9 cellular contexts compared by ENCODE assay signal in genomic region chr7:151851782-151852181, GRCh38. TPM values are rescaled to one million over a fixed set of nuclear protein-coding genes. Genes with fewer than 3 reads are reported as not detected.
A peak's percentile ranks its signal among the peaks of the same experiment; 100 is the strongest.
DNase-seq lines count a peak whose midpoint lies in the region; ATAC-seq and TF ChIP-seq lines count a peak whose summit lies in the region.
"Had no signal": no experiment of that assay in that cellular context is flagged by ENCODE, and none has a peak within 500 bp of the region (broad histone marks: within the 10 kb centered on the region; RNA-seq: fewer than 3 reads in every experiment).

No MANE protein-coding gene starts in this region.

- H2AFZ ChIP-seq in GM23248 (peak overlapping the region; percentile 72; the same call in 1 of the 2 replicates), OCI-LY7 (ENCODE audit: low read length) (no peak overlapping the region)

- H3K9me3 ChIP-seq in GM23248 (ENCODE audit: low read depth): no peaks in the 10 kb centered on the region
- no peaks in the 10 kb centered on the region for H3K9me3 ChIP-seq in body of pancreas
- no peaks in the 10 kb centered on the region for H3K9me3 ChIP-seq in muscle layer of duodenum (ENCODE audit: control insufficient read depth in 1 of 2, low read length in 2 of 2)
- H3K9me3 ChIP-seq in OCI-LY7 (ENCODE audit: low read length): no peaks in the 10 kb centered on the region

- intact Hi-C loops in CD14-positive monocyte (cut with micrococcal nuclease) (loop anchor here (1.0 to 5.0 kb wide), 4 partner anchors 12 to 71 kb away; no protein-coding TSS in a partner anchor), body of pancreas (cut with DNase I) (no loop called here), OCI-LY7 (cut with micrococcal nuclease; ENCODE audit: unreplicated experiment) (no loop called here)

- POLR2A ChIA-PET in OCI-LY7 (lab: Charles Lee): no interaction called here

- H3K79me2 ChIP-seq in GM23248 (ENCODE audit: insufficient read depth) (no peaks in the 10 kb centered on the region), OCI-LY7 (ENCODE audit: insufficient read depth, low read depth, low read length) (no peaks in the 10 kb centered on the region)

- peaks cover 37 to 40% of the 10 kb centered on the region in 2 donors for H3K36me3 Mint-ChIP-seq in CD14-positive monocyte

- peak overlapping the region; percentile 69 to 85 for H3K4me3 Mint-ChIP-seq in CD14-positive monocyte

- DNase-seq in CD14-positive monocyte (ENCODE audit: low spot score) (peak; percentile 87), GM23248 (no peak), body of pancreas (peak; percentile 37 to 69 (median 54)), T-helper 9 cell (no peak), OCI-LY7 (ENCODE audit: low spot score) (no peak), NCI-H2029 treated with DMSO at 0.1 percent for 48 hours (lab: John Stamatoyannopoulos, UW) (no peak), nucleus accumbens (lab: John Stamatoyannopoulos, UW) (no peak)

- H3K9ac ChIP-seq in GM23248: no peak overlapping the region

- peak overlapping the region; percentile 68 for H3K4me2 ChIP-seq in GM23248 (ENCODE audit: unreplicated experiment)
- no peak overlapping the region for H3K4me2 ChIP-seq in OCI-LY7 (ENCODE audit: low read length)

- peaks cover 1 to 3% (median 1%) of the 10 kb centered on the region in 3 donors for H3K27me3 Mint-ChIP-seq in CD14-positive monocyte (ENCODE audit: low read depth in 3 of 3)

- no peaks in the 10 kb centered on the region for H3K9me2 ChIP-seq in GM23248 (ENCODE audit: insufficient read depth)
- no peaks in the 10 kb centered on the region for H3K9me2 ChIP-seq in OCI-LY7 (ENCODE audit: insufficient read depth, low read length)

- H3K27me3 ChIP-seq in GM23248 (replicated peaks; ENCODE audit: insufficient read depth) (peaks cover 14% of the 10 kb centered on the region), body of pancreas (no peaks in the 10 kb centered on the region), muscle layer of duodenum (ENCODE audit: low read depth, low read length) (no peaks in the 10 kb centered on the region)

- no peak for TF ChIP-seq CTCF in CD14-positive monocyte (IDR thresholded peaks at IDR 0.05)
- TF ChIP-seq CTCF in body of pancreas (IDR thresholded peaks at IDR 0.05): no peak
- TF ChIP-seq CTCF in OCI-LY7 (conservative IDR thresholded peaks at IDR 0.05; ENCODE audit: low read length): no peak

- H3K36me3 ChIP-seq in GM23248 (ENCODE audit: low read depth) (no peaks in the 10 kb centered on the region), body of pancreas (replicated peaks in 1 of 2; ENCODE audit: insufficient read depth in 1 of 2, low read depth in 2 of 2) (no peaks in the 10 kb centered on the region), muscle layer of duodenum (ENCODE audit: control insufficient read depth in 1 of 2, insufficient read depth in 2 of 2, low read length in 2 of 2) (no peaks in the 10 kb centered on the region), OCI-LY7 (ENCODE audit: insufficient read depth, low read length) (no peaks in the 10 kb centered on the region)

- in situ Hi-C loops in GM23248 (cut with MboI): no loop called here

- peak overlapping the region; percentile 98 to 100 (median 100) for H3K27ac Mint-ChIP-seq in CD14-positive monocyte

- BruUV-seq in OCI-LY7 (replicated peaks; lab: Mats Ljungman, UMichigan): no TSS peak

- TF ChIP-seq POLR2A in body of pancreas (IDR thresholded peaks at IDR 0.05): no peak

- peak overlapping the region; percentile 63 for H3K4me3 ChIP-seq in GM23248
- H3K4me3 ChIP-seq in body of pancreas: no peak overlapping the region
- H3K4me3 ChIP-seq in muscle layer of duodenum (ENCODE audit: low read depth in 1 of 2, low read length in 2 of 2): peak overlapping the region; percentile 35 to 46
- no peak overlapping the region for H3K4me3 ChIP-seq in OCI-LY7 (ENCODE audit: low read depth, low read length, poor library complexity, severe bottlenecking)
- H3K4me3 ChIP-seq: SK-N-MC had no signal

- no peaks in the 10 kb centered on the region for H3F3A ChIP-seq in GM23248 (ENCODE audit: insufficient read depth)

- CTCF ChIA-PET in OCI-LY7 (lab: Charles Lee; ENCODE audit: unreplicated experiment): interaction anchor here (0.5 kb wide), 1 partner anchor 127 kb away, joined by 4 read pairs; no protein-coding TSS in a partner anchor

- no peaks in the 10 kb centered on the region for H3K9me3 Mint-ChIP-seq in CD14-positive monocyte

- peak; percentile 36 for ATAC-seq in body of pancreas

- WGBS in GM23248 (ENCODE audit: low coverage in 1 of 2, low lambda C conversion rate in 2 of 2, missing lambda C conversion rate in 2 of 2), 2 experiments: 27 to 32% methylated on average over 13 of the region's 13 CpGs
- 27 to 50% methylated on average over 12 to 13 of the region's 13 CpGs for WGBS in body of pancreas, 2 donors

- H3K27ac ChIP-seq in GM23248 (no peak overlapping the region), body of pancreas (peak overlapping the region in 3 of 4 donors; percentile 44 to 78 (median 46)), muscle layer of duodenum (ENCODE audit: low read length) (peak overlapping the region; percentile 16), OCI-LY7 (ENCODE audit: low read depth, low read length, poor library complexity, severe bottlenecking) (no peak overlapping the region)
- H3K27ac ChIP-seq: SK-N-MC had no signal

- H4K20me1 ChIP-seq in GM23248 (ENCODE audit: insufficient read depth) (no peaks in the 10 kb centered on the region), OCI-LY7 (ENCODE audit: insufficient read depth, low read length) (no peaks in the 10 kb centered on the region)

- H3K4me1 ChIP-seq in GM23248 (ENCODE audit: insufficient read depth): peaks cover 6% of the 10 kb centered on the region; the same call in 1 of the 2 replicates
- H3K4me1 ChIP-seq in body of pancreas: peaks cover 27% of the 10 kb centered on the region
- peaks cover 0 to 3% of the 10 kb centered on the region in 2 donors for H3K4me1 ChIP-seq in muscle layer of duodenum (ENCODE audit: control insufficient read depth in 1 of 2, insufficient read depth in 2 of 2, low read length in 2 of 2)
- no peaks in the 10 kb centered on the region for H3K4me1 ChIP-seq in OCI-LY7 (ENCODE audit: insufficient read depth, low read length, poor library complexity, severe bottlenecking)

- H3K4me1 Mint-ChIP-seq in CD14-positive monocyte: peaks cover 74% of the 10 kb centered on the region

RNA-seq across cellular contexts. Expression of gene PRKAG2, which starts 25.1 kb away (rescaled TPM):
- polyA plus RNA-seq in CD14-positive monocyte (10 to 100 TPM; 29.2 to 30.9 TPM), GM23248 (2016; fragmentation: Nextera tagmentation; extraction: Ambion mirVana) (17.0 and 18.2 TPM in 2 replicates)
- total RNA-seq in GM23248 (2014; rRNA removed; shearing (Covaris generic)): 11.5 and 19.5 TPM in 2 replicates
- total RNA-seq in body of pancreas (10 to 100 TPM in 1 of 2 donors, 1 to 10 TPM in 1; 9.9 to 24.4 TPM), OCI-LY7 (2022) (5.1 and 5.8 TPM in 2 replicates)
- 1.1 and 1.2 TPM in 2 replicates for total RNA-seq in OCI-LY7 (2014; rRNA removed; shearing (Covaris generic))

Comparison
In these comparisons a context has a peak if more than half of its experiments do, and no peak if none do; other contexts are left out.
1. DNase-seq: peak in CD14-positive monocyte (single experiment) and body of pancreas (4 of 4); none in GM23248 (single experiment), T-helper 9 cell (single experiment), OCI-LY7 (single experiment), NCI-H2029 treated with DMSO at 0.1 percent for 48 hours (single experiment) and nucleus accumbens (0 of 56).
2. H3K27ac ChIP-seq: peak in body of pancreas (3 of 4) and muscle layer of duodenum (single experiment); none in GM23248 (single experiment) and OCI-LY7 (single experiment).
3. H3K4me3 ChIP-seq: peak in GM23248 (single experiment) and muscle layer of duodenum (2 of 2); none in body of pancreas (0 of 2) and OCI-LY7 (single experiment).
4. intact Hi-C loops: an anchor here in CD14-positive monocyte (1.0 to 5.0 kb wide); none called in body of pancreas and OCI-LY7.